ENCODE assay signal across 17 cellular contexts in the genomic region with DNA sequence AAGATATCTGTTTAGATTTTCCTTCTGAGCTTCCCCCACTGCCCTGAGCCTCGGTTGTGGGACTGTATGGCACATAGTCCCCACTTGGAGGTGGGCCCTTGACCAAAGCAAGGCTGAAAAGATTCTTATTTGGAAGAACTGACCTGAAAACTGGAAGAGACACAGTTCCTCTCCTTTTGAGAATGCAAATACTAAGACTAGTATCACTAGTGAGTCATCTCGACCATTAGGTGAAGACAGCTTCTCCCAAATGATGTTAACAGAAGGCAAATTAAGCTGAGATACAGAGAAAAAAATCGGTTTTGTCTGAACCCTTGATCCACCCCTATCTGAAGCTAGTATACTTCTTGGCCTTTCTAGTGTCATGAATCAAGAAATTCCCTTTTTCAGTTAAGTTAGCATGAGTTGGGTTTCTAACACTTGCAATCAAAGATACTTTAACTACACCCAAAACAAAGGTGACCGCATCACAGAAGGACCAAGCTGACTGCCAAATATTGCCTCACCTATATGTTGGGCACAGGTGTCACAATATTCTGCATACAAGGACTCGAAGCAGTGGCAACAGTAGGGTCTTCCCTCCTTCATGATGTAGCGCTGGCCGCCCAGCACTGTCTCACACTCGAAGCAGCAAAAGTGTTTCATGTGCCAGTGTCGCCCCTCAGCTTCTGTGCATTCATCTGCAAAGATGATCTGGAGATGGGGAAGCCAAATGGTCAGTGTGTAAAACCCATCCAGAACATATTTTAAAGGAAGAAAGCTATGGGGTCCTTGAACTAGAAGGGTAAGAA.
"Had no signal": no experiment of that assay in that cellular context is flagged by ENCODE, and none has a peak within 500 bp of the region (broad histone marks: within the 10 kb centered on the region; RNA-seq: fewer than 3 reads in every experiment).

No MANE protein-coding gene starts in this region.

- H3K27me3 Mint-ChIP-seq: activated CD4-positive, alpha-beta T cell treated with anti-CD3 and anti-CD28 coated beads, Interleukin-2, amount 10 ng/mL, durations not matched to agents 24 days and 14 days; memory B cell; stimulated activated naive CD8-positive, alpha-beta T cell treated with anti-CD3 and anti-CD28 coated beads, Interleukin-15, Interleukin-2, amounts not matched to agents 100 ng/mL and 50 ng/mL, for 24 hours had no signal

- H3K27ac ChIP-seq: ovary had no signal

- H3K36me3 ChIP-seq: breast epithelium, ovary, uterus had no signal

- H3K4me3 ChIP-seq: breast epithelium, esophagus squamous epithelium, heart right ventricle, left lung, ovary, uterus had no signal

- ATAC-seq: WTC11 had no signal

- H3K4me3 Mint-ChIP-seq: activated CD4-positive, alpha-beta T cell treated with anti-CD3 and anti-CD28 coated beads, Interleukin-2, amount 10 ng/mL, durations not matched to agents 24 days and 14 days; activated naive CD8-positive, alpha-beta T cell; memory B cell; stimulated activated naive CD8-positive, alpha-beta T cell treated with anti-CD3 and anti-CD28 coated beads, Interleukin-15, Interleukin-2, amounts not matched to agents 100 ng/mL and 50 ng/mL, for 24 hours; T-helper 1 cell treated with Interleukin-12 subunit alpha and Interleukin-12 subunit beta and Interleukin-4 antibody, amounts not matched to agents 30 μg/mL and 1 μg/mL, for 36 hours; WTC11 had no signal

- H3K9me3 ChIP-seq: breast epithelium, esophagus squamous epithelium, left lung, ovary, uterus had no signal

- H3K9me3 Mint-ChIP-seq: activated CD4-positive, alpha-beta T cell treated with anti-CD3 and anti-CD28 coated beads, Interleukin-2, amount 10 ng/mL, durations not matched to agents 24 days and 14 days; memory B cell; stimulated activated naive CD8-positive, alpha-beta T cell treated with anti-CD3 and anti-CD28 coated beads, Interleukin-15, Interleukin-2, amounts not matched to agents 100 ng/mL and 50 ng/mL, for 24 hours; T-helper 1 cell treated with Interleukin-12 subunit alpha and Interleukin-12 subunit beta and Interleukin-4 antibody, amounts not matched to agents 30 μg/mL and 1 μg/mL, for 36 hours had no signal

- H3K36me3 Mint-ChIP-seq: activated naive CD8-positive, alpha-beta T cell had no signal

- DNase-seq: activated CD4-positive, alpha-beta T cell treated with anti-CD3 and anti-CD28 coated beads, Interleukin-2, amount 10 ng/mL, durations not matched to agents 24 days and 14 days; activated effector memory CD4-positive, alpha-beta T cell treated with Interleukin-2 at 50 U/mL for 16 hours; activated T-cell treated with anti-CD3 and anti-CD28 coated beads, Interleukin-2, amount 50 U/mL, for 1 hour; esophagus squamous epithelium; foreskin melanocyte; heart right ventricle; left lung; ovary; stimulated activated CD4-positive, alpha-beta T cell treated with anti-CD3 and anti-CD28 coated beads, Interleukin-15, amount 100 ng/mL, for 24 hours; stimulated activated CD4-positive, alpha-beta T cell treated with anti-CD3 and anti-CD28 coated beads, Interleukin-4, amount 100 ng/mL, for 24 hours had no signal

- H3K4me1 Mint-ChIP-seq: activated CD4-positive, alpha-beta T cell treated with anti-CD3 and anti-CD28 coated beads, Interleukin-2, amount 10 ng/mL, durations not matched to agents 24 days and 14 days; memory B cell had no signal

- H3K27me3 ChIP-seq: breast epithelium, esophagus squamous epithelium, heart right ventricle, left lung, ovary, uterus had no signal

- H3K27ac Mint-ChIP-seq: activated CD4-positive, alpha-beta T cell treated with anti-CD3 and anti-CD28 coated beads, Interleukin-2, amount 10 ng/mL, durations not matched to agents 24 days and 14 days; activated naive CD8-positive, alpha-beta T cell; memory B cell; stimulated activated naive CD8-positive, alpha-beta T cell treated with anti-CD3 and anti-CD28 coated beads, Interleukin-15, Interleukin-2, amounts not matched to agents 100 ng/mL and 50 ng/mL, for 24 hours; T-helper 1 cell treated with Interleukin-12 subunit alpha and Interleukin-12 subunit beta and Interleukin-4 antibody, amounts not matched to agents 30 μg/mL and 1 μg/mL, for 36 hours; WTC11 had no signal
